Comparison of ENCODE assay signal across 18 cellular contexts in genomic region chrX:153533041-153533565, GRCh38. TPM values are rescaled to one million over a fixed set of nuclear protein-coding genes. Genes with fewer than 3 reads are reported as not detected.
DNase-seq lines count a peak whose midpoint lies in the region; TF ChIP-seq lines count a peak whose summit lies in the region.
"Had no signal": no experiment of that assay in that cellular context is flagged by ENCODE, and none has a peak within 500 bp of the region (broad histone marks: within the 10 kb centered on the region; RNA-seq: fewer than 3 reads in every experiment).

No MANE protein-coding gene starts in this region.

- no peaks in the 10 kb centered on the region for H3K4me1 ChIP-seq in neural progenitor cell
- H3K4me1 ChIP-seq in transverse colon, result no peaks in the 10 kb centered on the region
- H3K4me1 ChIP-seq: BLaER1, HAP-1 had no signal

- H3K27me3 ChIP-seq in neural progenitor cell (no peaks in the 10 kb centered on the region), transverse colon (no peaks in the 10 kb centered on the region)

- intact Hi-C loops in transverse colon (cut with DNase I; ENCODE audit: low total_unique reads), result no loop called here

- H3K27ac ChIP-seq in neural progenitor cell (no peak overlapping the region), transverse colon (no peak overlapping the region)
- H3K27ac ChIP-seq: BLaER1 had no signal

- H3K36me3 Mint-ChIP-seq in brain (no peaks in the 10 kb centered on the region), neural progenitor cell (no peaks in the 10 kb centered on the region)
- no peaks in the 10 kb centered on the region for H3K36me3 Mint-ChIP-seq in activated naive CD8-positive, alpha-beta T cell treated with anti-CD3 and anti-CD28 coated beads for 36 hours
- H3K36me3 Mint-ChIP-seq: CD8-positive, alpha-beta memory T cell had no signal

- no peak overlapping the region for H3K4me3 Mint-ChIP-seq in brain
- H3K4me3 Mint-ChIP-seq in neural progenitor cell, result no peak overlapping the region
- H3K4me3 Mint-ChIP-seq in activated naive CD8-positive, alpha-beta T cell treated with anti-CD3 and anti-CD28 coated beads for 36 hours, result no peak overlapping the region
- H3K4me3 Mint-ChIP-seq: CD8-positive, alpha-beta memory T cell had no signal

- H3K4me1 Mint-ChIP-seq in brain (peaks cover 44% of the 10 kb centered on the region), neural progenitor cell (peaks cover 7% of the 10 kb centered on the region)
- no peaks in the 10 kb centered on the region for H3K4me1 Mint-ChIP-seq in activated naive CD8-positive, alpha-beta T cell treated with anti-CD3 and anti-CD28 coated beads for 36 hours
- H3K4me1 Mint-ChIP-seq: CD8-positive, alpha-beta memory T cell had no signal

- no peaks in the 10 kb centered on the region for H4K20me1 ChIP-seq in neural progenitor cell (ENCODE audit: low read depth)

- in situ Hi-C loops in transverse colon (cut with MboI; ENCODE audit: low pct_ligation_motif_present in 1 of 4, low pct_unique_long_range_greater_than_20kb in 1 of 4, low sequenced_read_pairs in 3 of 4), result no loop called here

- H3K36me3 ChIP-seq in neural progenitor cell (no peaks in the 10 kb centered on the region), transverse colon (no peaks in the 10 kb centered on the region)
- H3K36me3 ChIP-seq: BLaER1, HAP-1 had no signal

- H3K9ac ChIP-seq in neural progenitor cell, result no peak overlapping the region
- H3K9ac ChIP-seq: BLaER1 had no signal

- no peak for TF ChIP-seq POLR2A in transverse colon (IDR thresholded peaks at IDR 0.05)

- no peaks in the 10 kb centered on the region for H3K79me2 ChIP-seq in neural progenitor cell (ENCODE audit: low read depth)

- no peaks in the 10 kb centered on the region for H3K9me3 ChIP-seq in neural progenitor cell (ENCODE audit: low read depth)
- H3K9me3 ChIP-seq in transverse colon, result no peaks in the 10 kb centered on the region
- H3K9me3 ChIP-seq: BLaER1, HAP-1 had no signal

- H3K27me3 Mint-ChIP-seq in brain, result no peaks in the 10 kb centered on the region
- H3K27me3 Mint-ChIP-seq in neural progenitor cell (ENCODE audit: insufficient read depth, low read depth), result peaks cover 15% of the 10 kb centered on the region
- no peaks in the 10 kb centered on the region for H3K27me3 Mint-ChIP-seq in activated naive CD8-positive, alpha-beta T cell treated with anti-CD3 and anti-CD28 coated beads for 36 hours

- no peak overlapping the region for H3K4me3 ChIP-seq in neural progenitor cell
- no peak overlapping the region for H3K4me3 ChIP-seq in transverse colon
- H3K4me3 ChIP-seq: BLaER1, HAP-1 had no signal

- peaks cover 0 to 31% (median 0%) of the 10 kb centered on the region in 5 experiments for H3K9me3 Mint-ChIP-seq in brain
- H3K9me3 Mint-ChIP-seq in neural progenitor cell, result peaks cover 21% of the 10 kb centered on the region
- no peaks in the 10 kb centered on the region for H3K9me3 Mint-ChIP-seq in activated naive CD8-positive, alpha-beta T cell treated with anti-CD3 and anti-CD28 coated beads for 36 hours
- H3K9me3 Mint-ChIP-seq: CD8-positive, alpha-beta memory T cell had no signal

- no peaks in the 10 kb centered on the region for H3F3A ChIP-seq in neural progenitor cell (ENCODE audit: low read depth)

- H3K27ac Mint-ChIP-seq in brain, result peak overlapping the region in 4 of 5 experiments; percentile 30 to 90 (median 66)
- H3K27ac Mint-ChIP-seq in neural progenitor cell, result peak overlapping the region; percentile 42
- no peak overlapping the region for H3K27ac Mint-ChIP-seq in activated naive CD8-positive, alpha-beta T cell treated with anti-CD3 and anti-CD28 coated beads for 36 hours

- peak in 2 of 3 experiments; percentile 21 to 36 for DNase-seq in NCI-H1417 (lab: John Stamatoyannopoulos, UW)
- DNase-seq in NCI-H1417 treated with DMSO at 0.1 percent for 48 hours (lab: John Stamatoyannopoulos, UW), result no peak
- peak; percentile 18 for DNase-seq in NCI-H1092 (lab: John Stamatoyannopoulos, UW)
- no peak for DNase-seq in neural progenitor cell (ENCODE audit: low spot score)
- DNase-seq in transverse colon, result no peak
- DNase-seq in RPMI8226, result no peak
- no peak for DNase-seq in activated naive CD8-positive, alpha-beta T cell treated with anti-CD3 and anti-CD28 coated beads for 36 hours
- DNase-seq: 8988T; CD8-positive, alpha-beta memory T cell; NCI-H1694 treated with DMSO at 0.1 percent for 48 hours; NCI-H2171; NCI-H446 treated with DMSO at 0.1 percent for 48 hours; NK-92 treated with Interleukin-12 subunit alpha and Interleukin-12 subunit beta, amount 100 ng/mL, for 24 hours; PC-3 had no signal

- no peak for TF ChIP-seq EP300 in transverse colon (IDR thresholded peaks at IDR 0.05; ENCODE audit: low read depth)

- TF ChIP-seq CTCF in brain (conservative IDR thresholded peaks at IDR 0.05) (no peak), neural progenitor cell (IDR thresholded peaks at IDR 0.05) (no peak), transverse colon (IDR thresholded peaks at IDR 0.05) (no peak)

- WGBS in transverse colon (ENCODE audit: low coverage in 1 of 2), 2 donors, result 78% methylated on average over 16 of the region's 16 CpGs; no CpG with 5 or more reads in 1 of the 2 donors

- no peak overlapping the region for H2AFZ ChIP-seq in neural progenitor cell (replicated peaks)

- H3K4me2 ChIP-seq in neural progenitor cell, result no peak overlapping the region
- H3K4me2 ChIP-seq: BLaER1 had no signal

RNA-seq across cellular contexts. Expression of gene ATP2B3, which starts 15.7 kb away (rescaled TPM):
- 7.2 TPM for polyA plus RNA-seq in brain (ENCODE audit: insufficient read depth, low read depth, low replicate concordance)
- total RNA-seq in neural progenitor cell (ENCODE audit: low replicate concordance), result 0.59 TPM in 1 of 2 replicates, not detected in the other
- total RNA-seq in transverse colon, result not detected
- not detected for total RNA-seq in activated naive CD8-positive, alpha-beta T cell treated with anti-CD3 and anti-CD28 coated beads for 36 hours
- total RNA-seq: CD8-positive, alpha-beta memory T cell; PC-3 had no signal
- polyA plus RNA-seq: CD8-positive, alpha-beta memory T cell had no signal

RNA-seq across cellular contexts. Expression of gene BGN, which starts 38.3 kb away (rescaled TPM):
- 149 TPM for polyA plus RNA-seq in brain (ENCODE audit: insufficient read depth, low read depth, low replicate concordance)
- total RNA-seq in neural progenitor cell (ENCODE audit: low replicate concordance) (0.37 TPM in 1 of 2 replicates, not detected in the other), transverse colon (10 to 100 TPM in 2 of 4 donors, 1 to 10 TPM in 2; 3.8 to 67.1 (median 10.5) TPM)
- not detected for total RNA-seq in activated naive CD8-positive, alpha-beta T cell treated with anti-CD3 and anti-CD28 coated beads for 36 hours
- total RNA-seq: CD8-positive, alpha-beta memory T cell; PC-3; SK-MEL-5 had no signal
- polyA plus RNA-seq: CD8-positive, alpha-beta memory T cell had no signal

Comparison
In these comparisons a context has a peak if more than half of its experiments do, and no peak if none do; other contexts are left out.
1. DNase-seq: peak in NCI-H1417 (2 of 3) and NCI-H1092 (single experiment); none in NCI-H1417 treated with DMSO at 0.1 percent for 48 hours (single experiment), neural progenitor cell (single experiment), transverse colon (single experiment), RPMI8226 (single experiment) and activated naive CD8-positive, alpha-beta T cell treated with anti-CD3 and anti-CD28 coated beads for 36 hours (single experiment).